In genomic region chr10:4639960-4640359, GRCh38 we compare ENCODE assay signal across 21 cellular contexts.
DNase-seq lines count a peak whose midpoint lies in the region; ATAC-seq and TF ChIP-seq lines count a peak whose summit lies in the region.
"Had no signal": no experiment of that assay in that cellular context is flagged by ENCODE, and none has a peak within 500 bp of the region (broad histone marks: within the 10 kb centered on the region; RNA-seq: fewer than 3 reads in every experiment).

No MANE protein-coding gene starts in this region.

- no peak for TF ChIP-seq POLR2A in vagina (IDR thresholded peaks at IDR 0.05)

- H3K36me3 ChIP-seq in right atrium auricular region (no peaks in the 10 kb centered on the region), vagina (no peaks in the 10 kb centered on the region)
- H3K36me3 ChIP-seq: cardiac muscle cell had no signal

- H3K4me3 ChIP-seq in right atrium auricular region (no peak overlapping the region), vagina (no peak overlapping the region)
- H3K4me3 ChIP-seq: cardiac muscle cell, skin epidermis had no signal

- no peak for DNase-seq in Right ventricle myocardium inferior (ENCODE audit: missing footprints)
- no peak for DNase-seq in cardiac septum (ENCODE audit: low spot score)
- DNase-seq in right atrium auricular region (ENCODE audit: low spot score), result no peak
- DNase-seq in sciatic nerve (ENCODE audit: low spot score), result no peak
- DNase-seq in vagina (ENCODE audit: extremely low spot score in 2 of 2), result no peak
- no peak for DNase-seq in 8988T
- no peak for DNase-seq in inferior parietal cortex (ENCODE audit: extremely low spot score)
- DNase-seq in kidney tubule cell (ENCODE audit: low spot score), result no peak
- DNase-seq: activated CD4-positive, alpha-beta memory T cell treated with anti-CD3 and anti-CD28 coated beads, Interleukin-2, amount 10 ng/mL, durations not matched to agents 7 days and 5 days; activated T-cell treated with anti-CD3 and anti-CD28 coated beads, Interleukin-2, amount 50 U/mL, for 4 hours; C1 segment of cervical spinal cord; islet precursor cell; NCI-H1092; NCI-H69; SIG-M5; stimulated activated CD4-positive, alpha-beta T cell treated with anti-CD3 and anti-CD28 coated beads, Interleukin-4, amount 100 ng/mL, for 24 hours had no signal

- ATAC-seq in Right ventricle myocardium inferior, result peak; percentile 93
- ATAC-seq in sciatic nerve, result peak; percentile 96
- ATAC-seq: activated T-cell treated with anti-CD3 and anti-CD28 coated beads, Interleukin-2, amount 50 U/mL, for 4 hours; esophagus mucosa; HCT116 had no signal

- H3K4me1 ChIP-seq in right atrium auricular region (peaks cover 0 to 41% of the 10 kb centered on the region in 2 donors), vagina (peaks cover 4% of the 10 kb centered on the region)

- TF ChIP-seq CTCF in right atrium auricular region (IDR thresholded peaks at IDR 0.05), result no peak
- TF ChIP-seq CTCF in vagina (IDR thresholded peaks at IDR 0.05), result no peak

- H3K27me3 ChIP-seq in right atrium auricular region, result no peaks in the 10 kb centered on the region
- no peaks in the 10 kb centered on the region for H3K27me3 ChIP-seq in vagina
- H3K27me3 ChIP-seq: cardiac muscle cell had no signal

- peak overlapping the region; percentile 66 to 86 for H3K27ac ChIP-seq in right atrium auricular region
- peak overlapping the region; percentile 10 for H3K27ac ChIP-seq in vagina
- H3K27ac ChIP-seq: cardiac muscle cell, KMS-11 had no signal

- intact Hi-C loops in Right ventricle myocardium inferior (cut with DNase I), result loop anchor here (10.0 kb wide), 1 partner anchor 395 kb away; no protein-coding TSS in a partner anchor
- intact Hi-C loops in cardiac septum (cut with DNase I), result no loop called here
- intact Hi-C loops in sciatic nerve (cut with DNase I), result loop anchor here (5.0 kb wide), 1 partner anchor 1432 kb away; no protein-coding TSS in a partner anchor
- intact Hi-C loops in vagina (cut with DNase I), result no loop called here

- H3K9me3 ChIP-seq in right atrium auricular region (no peaks in the 10 kb centered on the region), vagina (no peaks in the 10 kb centered on the region)

Comparison
In these comparisons a context has a peak if more than half of its experiments do, and no peak if none do; other contexts are left out.
1. intact Hi-C loops: an anchor here in Right ventricle myocardium inferior (10.0 kb wide) and sciatic nerve (5.0 kb wide); none called in cardiac septum and vagina.